In the genomic region with DNA sequence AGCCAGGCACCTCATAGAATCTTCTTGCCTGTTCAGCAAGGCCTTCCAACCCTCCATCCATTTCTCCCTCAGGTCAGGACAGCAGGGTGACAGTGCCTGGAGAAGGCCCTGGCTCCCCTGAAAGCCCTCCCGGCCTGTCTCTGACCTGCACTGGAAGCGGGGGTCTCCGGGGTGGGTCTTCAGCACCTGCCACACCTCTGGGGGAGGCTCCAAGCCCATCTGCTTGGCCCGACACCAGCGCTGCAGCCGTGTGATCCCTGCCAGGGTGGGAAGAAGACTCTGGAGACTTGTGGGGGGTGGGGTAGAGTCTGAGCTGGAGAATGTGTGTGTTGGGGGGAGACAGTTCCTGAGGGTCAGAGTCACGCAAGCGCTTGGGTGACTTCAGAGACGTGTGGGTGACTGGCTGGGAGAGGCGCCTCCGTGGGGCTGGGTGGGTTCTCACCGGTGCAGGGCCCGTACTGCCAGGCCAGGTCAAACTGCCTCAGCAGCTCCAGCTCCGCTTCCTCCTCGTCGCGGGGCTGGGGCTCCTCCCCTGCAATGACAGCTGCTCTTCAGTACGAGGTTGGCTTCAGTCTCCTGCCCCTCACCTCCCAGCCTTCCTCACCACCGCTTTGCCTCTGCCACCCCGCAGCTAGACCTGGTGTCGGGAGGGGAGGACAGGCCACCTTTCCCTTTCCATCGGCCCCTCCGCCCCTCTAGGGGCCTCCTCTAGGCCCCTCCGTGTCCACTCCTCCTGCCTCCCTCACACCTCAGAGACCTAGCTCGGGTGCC, we compare ENCODE assay signal across 7 cellular contexts. TPM values are rescaled to one million over a fixed set of nuclear protein-coding genes. Genes with fewer than 3 reads are reported as not detected.
DNase-seq lines count a peak whose midpoint lies in the region; ATAC-seq and TF ChIP-seq lines count a peak whose summit lies in the region.

No MANE protein-coding gene starts in this region.

- H3K27me3 ChIP-seq in H7 (ENCODE audit: control insufficient read depth, insufficient read depth, low read length), result no peaks in the 10 kb centered on the region

- peak overlapping the region; percentile 90 to 94 for H3K27ac Mint-ChIP-seq in activated naive CD4-positive, alpha-beta T cell treated with anti-CD3 and anti-CD28 coated beads, Interleukin-2, amount 50 U/mL, for 72 hours

- DNase-seq in GM12865 (ENCODE audit: low read depth) (peak; percentile 84), H7 (no peak), NCI-H2029 treated with DMSO at 0.1 percent for 48 hours (lab: John Stamatoyannopoulos, UW) (peak; percentile 65), hepatic stellate cell (ENCODE audit: low spot score) (peak; percentile 51), HuH-7 (ENCODE audit: low spot score) (no peak)
- no peak for DNase-seq in activated naive CD4-positive, alpha-beta T cell treated with anti-CD3 and anti-CD28 coated beads, Interleukin-2, amount 50 U/mL, for 72 hours (ENCODE audit: low spot score in 2 of 2)

- H3K9me3 Mint-ChIP-seq in activated naive CD4-positive, alpha-beta T cell treated with anti-CD3 and anti-CD28 coated beads, Interleukin-2, amount 50 U/mL, for 72 hours, result no peaks in the 10 kb centered on the region

- no peak for TF ChIP-seq CTCF in GM12865 (IDR thresholded peaks at IDR 0.05; ENCODE audit: insufficient read depth, low read depth, low read length, missing control alignments)

- peak overlapping the region; percentile 60 for H3K4me3 ChIP-seq in GM12865 (ENCODE audit: low read depth, low read length)
- peak overlapping the region; percentile 77 for H3K4me3 ChIP-seq in H7 (ENCODE audit: insufficient read depth, low read depth, low read length)
- H3K4me3 ChIP-seq in skin epidermis, result peak overlapping the region; percentile 37 to 74 (median 66)

- H3K27ac ChIP-seq in skin epidermis, result peak overlapping the region; percentile 83 to 100 (median 98)

- no peaks in the 10 kb centered on the region for H3K36me3 Mint-ChIP-seq in activated naive CD4-positive, alpha-beta T cell treated with anti-CD3 and anti-CD28 coated beads, Interleukin-2, amount 50 U/mL, for 72 hours

- H3K36me3 ChIP-seq in H7 (replicated peaks; ENCODE audit: control insufficient read depth, insufficient read depth, low read length), result no peaks in the 10 kb centered on the region

- peak; percentile 33 to 52 for ATAC-seq in activated naive CD4-positive, alpha-beta T cell treated with anti-CD3 and anti-CD28 coated beads, Interleukin-2, amount 50 U/mL, for 72 hours

RNA-seq across cellular contexts. Expression of gene POLD4, which starts 0.6 kb away (rescaled TPM):
- total RNA-seq in H7 (2014; rRNA removed; shearing (Covaris generic)), result 49.8 and 53.9 TPM in 2 replicates
- total RNA-seq in activated naive CD4-positive, alpha-beta T cell treated with anti-CD3 and anti-CD28 coated beads, Interleukin-2, amount 50 U/mL, for 72 hours, result 10 to 100 TPM; 49.9 to 57.2 TPM

RNA-seq across cellular contexts. Expression of gene CLCF1, which starts 20.7 kb away (rescaled TPM):
- total RNA-seq in H7 (2014; rRNA removed; shearing (Covaris generic)), result 3.7 and 4.4 TPM in 2 replicates
- total RNA-seq in activated naive CD4-positive, alpha-beta T cell treated with anti-CD3 and anti-CD28 coated beads, Interleukin-2, amount 50 U/mL, for 72 hours, result under 1 TPM in 1 of 2 donors, not detected in 1; 0.89 TPM

RNA-seq across cellular contexts. Expression of gene RAD9A, which starts 39.1 kb away (rescaled TPM):
- 20.2 and 27.0 TPM in 2 replicates for total RNA-seq in H7 (2014; rRNA removed; shearing (Covaris generic))
- total RNA-seq in activated naive CD4-positive, alpha-beta T cell treated with anti-CD3 and anti-CD28 coated beads, Interleukin-2, amount 50 U/mL, for 72 hours, result 10 to 100 TPM; 35.6 to 53.7 TPM

RNA-seq across cellular contexts. Expression of gene PPP1CA, which starts 48.9 kb away (rescaled TPM):
- total RNA-seq in H7 (2014; rRNA removed; shearing (Covaris generic)), result 246 and 314 TPM in 2 replicates
- total RNA-seq in activated naive CD4-positive, alpha-beta T cell treated with anti-CD3 and anti-CD28 coated beads, Interleukin-2, amount 50 U/mL, for 72 hours, result 100 to 1,000 TPM; 238 to 253 TPM

RNA-seq across cellular contexts. Expression of gene SSH3, which starts 49.4 kb away (rescaled TPM):
- 23.6 and 30.2 TPM in 2 replicates for total RNA-seq in H7 (2014; rRNA removed; shearing (Covaris generic))
- total RNA-seq in activated naive CD4-positive, alpha-beta T cell treated with anti-CD3 and anti-CD28 coated beads, Interleukin-2, amount 50 U/mL, for 72 hours, result 10 to 100 TPM; 11.6 to 16.5 TPM

Comparison
In these comparisons a context has a peak if more than half of its experiments do, and no peak if none do; other contexts are left out.
1. DNase-seq: peak in GM12865 (single experiment), NCI-H2029 treated with DMSO at 0.1 percent for 48 hours (single experiment) and hepatic stellate cell (single experiment); none in H7 (single experiment), activated naive CD4-positive, alpha-beta T cell treated with anti-CD3 and anti-CD28 coated beads, Interleukin-2, amount 50 U/mL, for 72 hours (0 of 2) and HuH-7 (single experiment).
2. Peak in every context shown above with its lines, with median percentiles within 50 percentile points of each other: H3K4me3 ChIP-seq.